In genomic region chr10:129533281-129533680, GRCh38 we compare ENCODE assay signal across 1 cellular context.
TF ChIP-seq lines count a peak whose summit lies in the region.

No MANE protein-coding gene starts in this region.

TF ChIP-seq in WTC11, 78 proteins besides CTCF, POLR2A, EP300 and RAD21:
- TF ChIP-seq USF1 (CRISPR knock-in tag; IDR thresholded peaks at IDR 0.05) (no peak), E2F4 (CRISPR knock-in tag; IDR thresholded peaks at IDR 0.05; ENCODE audit: borderline replicate concordance, low read depth) (no peak), NFYB (CRISPR knock-in tag; conservative IDR thresholded peaks at IDR 0.05; ENCODE audit: low read depth) (no peak), ZNF416 (CRISPR knock-in tag; IDR thresholded peaks at IDR 0.05) (no peak)
